6 cellular contexts compared by ENCODE assay signal in genomic region chr3:50627407-50628051, GRCh38. TPM values are rescaled to one million over a fixed set of nuclear protein-coding genes. Genes with fewer than 3 reads are reported as not detected.
DNase-seq lines count a peak whose midpoint lies in the region; ATAC-seq and TF ChIP-seq lines count a peak whose summit lies in the region.

No MANE protein-coding gene starts in this region.

- TF ChIP-seq CTCF in GM12872 (IDR thresholded peaks at IDR 0.05; ENCODE audit: insufficient read depth, low read depth, low read length): peak; percentile 38; the same call in 1 of the 3 replicates
- TF ChIP-seq CTCF in foreskin fibroblast (IDR thresholded peaks at IDR 0.05; ENCODE audit: low read depth, low read length): peak; percentile 56
- TF ChIP-seq CTCF in type B pancreatic cell (conservative IDR thresholded peaks at IDR 0.05): peak; percentile 45

- H3K27me3 Mint-ChIP-seq in type B pancreatic cell: no peaks in the 10 kb centered on the region

- H3K36me3 Mint-ChIP-seq in type B pancreatic cell: no peaks in the 10 kb centered on the region

- no peak overlapping the region for H3K27ac Mint-ChIP-seq in type B pancreatic cell

- H3K4me3 Mint-ChIP-seq in type B pancreatic cell: no peak overlapping the region

- DNase-seq in OCI-M1 (lab: John Stamatoyannopoulos, UW) (peak; percentile 0), foreskin fibroblast (peak; percentile 93 to 95), type B pancreatic cell (ENCODE audit: extremely low spot score, unreplicated experiment) (no peak)

- peaks cover 30% of the 10 kb centered on the region for H3K4me1 Mint-ChIP-seq in type B pancreatic cell (ENCODE audit: unreplicated experiment)

- H3K9me3 Mint-ChIP-seq in type B pancreatic cell: no peaks in the 10 kb centered on the region

- no peak overlapping the region for H3K4me3 ChIP-seq in foreskin fibroblast (ENCODE audit: low read depth in 1 of 2, low read length in 2 of 2)

- ATAC-seq in GM21447 (IDR thresholded peaks at IDR 0.05; ENCODE audit: unreplicated experiment) (no peak), GM19023 (IDR thresholded peaks at IDR 0.05; ENCODE audit: unreplicated experiment) (no peak)

RNA-seq across cellular contexts. Expression of gene MAPKAPK3, which starts 10.6 kb away (rescaled TPM):
- total RNA-seq in type B pancreatic cell (ENCODE audit: low replicate concordance): 40.3 and 47.0 TPM in 2 replicates

RNA-seq across cellular contexts. Expression of gene CISH, which starts 16.0 kb away (rescaled TPM):
- 4.1 and 7.0 TPM in 2 replicates for total RNA-seq in type B pancreatic cell (ENCODE audit: low replicate concordance)

RNA-seq across cellular contexts. Expression of gene DOCK3, which starts 47.2 kb away (rescaled TPM):
- total RNA-seq in type B pancreatic cell (ENCODE audit: low replicate concordance): 5.9 and 15.4 TPM in 2 replicates

RNA-seq across cellular contexts. Expression of gene HEMK1, which starts 58.2 kb away (rescaled TPM):
- total RNA-seq in type B pancreatic cell (ENCODE audit: low replicate concordance): 20.2 and 29.9 TPM in 2 replicates

RNA-seq across cellular contexts. Expression of gene C3orf18, which starts 60.0 kb away (rescaled TPM):
- 1.9 and 11.9 TPM in 2 replicates for total RNA-seq in type B pancreatic cell (ENCODE audit: low replicate concordance)
